23 cellular contexts compared by ENCODE assay signal in the genomic region with DNA sequence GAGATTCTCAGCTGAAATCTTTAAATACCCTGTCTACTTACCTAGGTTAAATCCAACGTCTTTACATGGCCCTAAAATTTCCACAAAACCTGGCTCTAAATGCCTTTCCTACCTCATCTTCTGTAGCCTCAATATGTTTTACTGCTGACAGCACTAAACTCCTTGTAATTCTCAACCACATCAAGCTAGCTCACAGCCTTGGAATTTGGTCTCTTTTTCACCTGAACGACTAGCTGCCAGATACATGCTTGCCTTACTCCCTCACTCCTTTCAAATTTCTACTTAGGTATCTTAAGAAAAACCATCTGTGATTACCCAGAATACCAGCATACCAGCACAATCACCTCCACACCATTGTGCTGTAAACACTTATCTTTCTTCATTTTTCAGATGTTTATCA.
"Had no signal": no experiment of that assay in that cellular context is flagged by ENCODE, and none has a peak within 500 bp of the region (broad histone marks: within the 10 kb centered on the region; RNA-seq: fewer than 3 reads in every experiment).

No MANE protein-coding gene starts in this region.

- H3K4me3 Mint-ChIP-seq: activated CD4-positive, alpha-beta T cell treated with anti-CD3 and anti-CD28 coated beads, Interleukin-2, amount 10 ng/mL, durations not matched to agents 7 days and 5 days; activated CD8-positive, alpha-beta memory T cell treated with anti-CD3 and anti-CD28 coated beads, Interleukin-2, amount 10 ng/mL, durations not matched to agents 7 days and 5 days; activated CD8-positive, alpha-beta T cell treated with anti-CD3 and anti-CD28 coated beads for 36 hours; activated naive CD4-positive, alpha-beta T cell treated with anti-CD3 and anti-CD28 coated beads, Interleukin-2, amount 10 ng/mL, durations not matched to agents 7 days and 5 days; brain; dendritic cell treated with granulocyte-macrophage colony-stimulating factor and Interleukin-4, amounts not matched to agents 40 ng/mL and 50 ng/mL, for 4 days; naive thymus-derived CD4-positive, alpha-beta T cell; neural progenitor cell had no signal

- H3K9me3 ChIP-seq: psoas muscle, right atrium auricular region, spleen, tibial artery, uterus had no signal

- H2AFZ ChIP-seq: neural progenitor cell had no signal

- H3K27ac ChIP-seq: neural progenitor cell, psoas muscle, right atrium auricular region, spleen, tibial artery, uterus had no signal

- H3K27me3 ChIP-seq: neural progenitor cell, right atrium auricular region, spleen, tibial artery, uterus had no signal

- H3K4me2 ChIP-seq: neural progenitor cell had no signal

- H3K4me3 ChIP-seq: neural progenitor cell, psoas muscle, right atrium auricular region, spleen, tibial artery, uterus had no signal

- DNase-seq: activated CD4-positive, alpha-beta T cell treated with anti-CD3 and anti-CD28 coated beads, Interleukin-2, amount 10 ng/mL, durations not matched to agents 7 days and 5 days; activated CD8-positive, alpha-beta memory T cell treated with anti-CD3 and anti-CD28 coated beads, Interleukin-2, amount 10 ng/mL, durations not matched to agents 7 days and 5 days; activated CD8-positive, alpha-beta T cell treated with anti-CD3 and anti-CD28 coated beads for 36 hours; activated effector memory CD4-positive, alpha-beta T cell treated with anti-CD3 and anti-CD28 coated beads, Interleukin-2, amount 50 U/mL, for 16 hours; activated naive CD4-positive, alpha-beta T cell treated with anti-CD3 and anti-CD28 coated beads, Interleukin-2, amount 10 ng/mL, durations not matched to agents 7 days and 5 days; activated T-cell treated with anti-CD3 and anti-CD28 coated beads for 4 hours; caudate nucleus; effector CD4-positive, alpha-beta T cell; hippocampal formation; left cardiac atrium; mesenchymal stem cell; naive thymus-derived CD4-positive, alpha-beta T cell; psoas muscle; spleen; stimulated activated CD4-positive, alpha-beta T cell treated with anti-CD3 and anti-CD28 coated beads, Interleukin-4, amount 100 ng/mL, for 1 hour; stimulated activated naive CD4-positive, alpha-beta T cell; tibial artery; uterus had no signal

- H3K36me3 ChIP-seq: neural progenitor cell, right atrium auricular region, spleen, tibial artery, uterus had no signal

- H3K36me3 Mint-ChIP-seq: activated CD8-positive, alpha-beta memory T cell treated with anti-CD3 and anti-CD28 coated beads, Interleukin-2, amount 10 ng/mL, durations not matched to agents 7 days and 5 days; activated naive CD4-positive, alpha-beta T cell treated with anti-CD3 and anti-CD28 coated beads, Interleukin-2, amount 10 ng/mL, durations not matched to agents 7 days and 5 days; brain; naive thymus-derived CD4-positive, alpha-beta T cell; neural progenitor cell had no signal

- H3K27ac Mint-ChIP-seq: activated CD4-positive, alpha-beta T cell treated with anti-CD3 and anti-CD28 coated beads, Interleukin-2, amount 10 ng/mL, durations not matched to agents 7 days and 5 days; activated CD8-positive, alpha-beta memory T cell treated with anti-CD3 and anti-CD28 coated beads, Interleukin-2, amount 10 ng/mL, durations not matched to agents 7 days and 5 days; activated CD8-positive, alpha-beta T cell treated with anti-CD3 and anti-CD28 coated beads for 36 hours; activated naive CD4-positive, alpha-beta T cell treated with anti-CD3 and anti-CD28 coated beads, Interleukin-2, amount 10 ng/mL, durations not matched to agents 7 days and 5 days; brain; dendritic cell treated with granulocyte-macrophage colony-stimulating factor and Interleukin-4, amounts not matched to agents 40 ng/mL and 50 ng/mL, for 4 days; naive thymus-derived CD4-positive, alpha-beta T cell; neural progenitor cell had no signal

- H3K27me3 Mint-ChIP-seq: activated CD4-positive, alpha-beta T cell treated with anti-CD3 and anti-CD28 coated beads, Interleukin-2, amount 10 ng/mL, durations not matched to agents 7 days and 5 days; activated CD8-positive, alpha-beta memory T cell treated with anti-CD3 and anti-CD28 coated beads, Interleukin-2, amount 10 ng/mL, durations not matched to agents 7 days and 5 days; activated CD8-positive, alpha-beta T cell treated with anti-CD3 and anti-CD28 coated beads for 36 hours; activated naive CD4-positive, alpha-beta T cell treated with anti-CD3 and anti-CD28 coated beads, Interleukin-2, amount 10 ng/mL, durations not matched to agents 7 days and 5 days; dendritic cell treated with granulocyte-macrophage colony-stimulating factor and Interleukin-4, amounts not matched to agents 40 ng/mL and 50 ng/mL, for 4 days; naive thymus-derived CD4-positive, alpha-beta T cell had no signal

- H3K4me1 Mint-ChIP-seq: activated CD4-positive, alpha-beta T cell treated with anti-CD3 and anti-CD28 coated beads, Interleukin-2, amount 10 ng/mL, durations not matched to agents 7 days and 5 days; activated CD8-positive, alpha-beta memory T cell treated with anti-CD3 and anti-CD28 coated beads, Interleukin-2, amount 10 ng/mL, durations not matched to agents 7 days and 5 days; activated naive CD4-positive, alpha-beta T cell treated with anti-CD3 and anti-CD28 coated beads, Interleukin-2, amount 10 ng/mL, durations not matched to agents 7 days and 5 days; brain had no signal

- H3K9ac ChIP-seq: neural progenitor cell had no signal

- ATAC-seq: activated CD4-positive, CD25-positive, alpha-beta regulatory T cell treated with anti-CD3 and anti-CD28 coated beads, Interleukin-2, amount 50 U/mL, for 24 hours; activated CD8-positive, alpha-beta memory T cell treated with anti-CD3 and anti-CD28 coated beads, Interleukin-2, amount 10 ng/mL, durations not matched to agents 7 days and 5 days; activated CD8-positive, alpha-beta T cell treated with anti-CD3 and anti-CD28 coated beads for 36 hours; left cardiac atrium; naive thymus-derived CD4-positive, alpha-beta T cell; psoas muscle had no signal

- H3K9me3 Mint-ChIP-seq: activated CD4-positive, alpha-beta T cell treated with anti-CD3 and anti-CD28 coated beads, Interleukin-2, amount 10 ng/mL, durations not matched to agents 7 days and 5 days; activated naive CD4-positive, alpha-beta T cell treated with anti-CD3 and anti-CD28 coated beads, Interleukin-2, amount 10 ng/mL, durations not matched to agents 7 days and 5 days; dendritic cell treated with granulocyte-macrophage colony-stimulating factor and Interleukin-4, amounts not matched to agents 40 ng/mL and 50 ng/mL, for 4 days had no signal

- H3K4me1 ChIP-seq: psoas muscle, right atrium auricular region, spleen, tibial artery, uterus had no signal
